In genomic region chr17:74873036-74873873, GRCh38 we compare ENCODE assay signal across 1 cellular context.
TF ChIP-seq lines count a peak whose summit lies in the region.

No MANE protein-coding gene starts in this region.

TF ChIP-seq in HepG2, 621 proteins besides CTCF, POLR2A, EP300 and RAD21 (continued from another document):
- TF ChIP-seq, protein P1, sequence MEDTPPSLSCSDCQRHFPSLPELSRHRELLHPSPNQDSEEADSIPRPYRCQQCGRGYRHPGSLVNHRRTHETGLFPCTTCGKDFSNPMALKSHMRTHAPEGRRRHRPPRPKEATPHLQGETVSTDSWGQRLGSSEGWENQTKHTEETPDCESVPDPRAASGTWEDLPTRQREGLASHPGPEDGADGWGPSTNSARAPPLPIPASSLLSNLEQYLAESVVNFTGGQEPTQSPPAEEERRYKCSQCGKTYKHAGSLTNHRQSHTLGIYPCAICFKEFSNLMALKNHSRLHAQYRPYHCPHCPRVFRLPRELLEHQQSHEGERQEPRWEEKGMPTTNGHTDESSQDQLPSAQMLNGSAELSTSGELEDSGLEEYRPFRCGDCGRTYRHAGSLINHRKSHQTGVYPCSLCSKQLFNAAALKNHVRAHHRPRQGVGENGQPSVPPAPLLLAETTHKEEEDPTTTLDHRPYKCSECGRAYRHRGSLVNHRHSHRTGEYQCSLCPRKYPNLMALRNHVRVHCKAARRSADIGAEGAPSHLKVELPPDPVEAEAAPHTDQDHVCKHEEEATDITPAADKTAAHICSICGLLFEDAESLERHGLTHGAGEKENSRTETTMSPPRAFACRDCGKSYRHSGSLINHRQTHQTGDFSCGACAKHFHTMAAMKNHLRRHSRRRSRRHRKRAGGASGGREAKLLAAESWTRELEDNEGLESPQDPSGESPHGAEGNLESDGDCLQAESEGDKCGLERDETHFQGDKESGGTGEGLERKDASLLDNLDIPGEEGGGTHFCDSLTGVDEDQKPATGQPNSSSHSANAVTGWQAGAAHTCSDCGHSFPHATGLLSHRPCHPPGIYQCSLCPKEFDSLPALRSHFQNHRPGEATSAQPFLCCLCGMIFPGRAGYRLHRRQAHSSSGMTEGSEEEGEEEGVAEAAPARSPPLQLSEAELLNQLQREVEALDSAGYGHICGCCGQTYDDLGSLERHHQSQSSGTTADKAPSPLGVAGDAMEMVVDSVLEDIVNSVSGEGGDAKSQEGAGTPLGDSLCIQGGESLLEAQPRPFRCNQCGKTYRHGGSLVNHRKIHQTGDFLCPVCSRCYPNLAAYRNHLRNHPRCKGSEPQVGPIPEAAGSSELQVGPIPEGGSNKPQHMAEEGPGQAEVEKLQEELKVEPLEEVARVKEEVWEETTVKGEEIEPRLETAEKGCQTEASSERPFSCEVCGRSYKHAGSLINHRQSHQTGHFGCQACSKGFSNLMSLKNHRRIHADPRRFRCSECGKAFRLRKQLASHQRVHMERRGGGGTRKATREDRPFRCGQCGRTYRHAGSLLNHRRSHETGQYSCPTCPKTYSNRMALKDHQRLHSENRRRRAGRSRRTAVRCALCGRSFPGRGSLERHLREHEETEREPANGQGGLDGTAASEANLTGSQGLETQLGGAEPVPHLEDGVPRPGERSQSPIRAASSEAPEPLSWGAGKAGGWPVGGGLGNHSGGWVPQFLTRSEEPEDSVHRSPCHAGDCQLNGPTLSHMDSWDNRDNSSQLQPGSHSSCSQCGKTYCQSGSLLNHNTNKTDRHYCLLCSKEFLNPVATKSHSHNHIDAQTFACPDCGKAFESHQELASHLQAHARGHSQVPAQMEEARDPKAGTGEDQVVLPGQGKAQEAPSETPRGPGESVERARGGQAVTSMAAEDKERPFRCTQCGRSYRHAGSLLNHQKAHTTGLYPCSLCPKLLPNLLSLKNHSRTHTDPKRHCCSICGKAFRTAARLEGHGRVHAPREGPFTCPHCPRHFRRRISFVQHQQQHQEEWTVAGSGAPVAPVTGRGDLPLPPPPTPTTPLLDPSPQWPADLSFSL (CRISPR knock-in tag; IDR thresholded peaks at IDR 0.05): no peak
- no peak for TF ChIP-seq DNMT1 (CRISPR knock-in tag; IDR thresholded peaks at IDR 0.05)
- TF ChIP-seq ZBTB21 (CRISPR knock-in tag; IDR thresholded peaks at IDR 0.05): no peak
- TF ChIP-seq ZNF740 (CRISPR knock-in tag; IDR thresholded peaks at IDR 0.05): no peak
- TF ChIP-seq, protein P2, sequence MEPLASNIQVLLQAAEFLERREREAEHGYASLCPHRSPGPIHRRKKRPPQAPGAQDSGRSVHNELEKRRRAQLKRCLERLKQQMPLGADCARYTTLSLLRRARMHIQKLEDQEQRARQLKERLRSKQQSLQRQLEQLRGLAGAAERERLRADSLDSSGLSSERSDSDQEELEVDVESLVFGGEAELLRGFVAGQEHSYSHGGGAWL (CRISPR knock-in tag; IDR thresholded peaks at IDR 0.05): no peak
- TF ChIP-seq NCOR1 (IDR thresholded peaks at IDR 0.05; ENCODE audit: borderline replicate concordance, low read length): peak; percentile 35; the same call in 1 of the 2 replicates
- peak; percentile 76; the same call in 1 of the 2 replicates for TF ChIP-seq HINFP (CRISPR knock-in tag; IDR thresholded peaks at IDR 0.05; ENCODE audit: low read depth)
- TF ChIP-seq ZFAT (CRISPR knock-in tag; conservative IDR thresholded peaks at IDR 0.05): no peak
- TF ChIP-seq ZSCAN30 (CRISPR knock-in tag; IDR thresholded peaks at IDR 0.05): no peak; the same call in 1 of the 2 replicates
- TF ChIP-seq, protein P3, sequence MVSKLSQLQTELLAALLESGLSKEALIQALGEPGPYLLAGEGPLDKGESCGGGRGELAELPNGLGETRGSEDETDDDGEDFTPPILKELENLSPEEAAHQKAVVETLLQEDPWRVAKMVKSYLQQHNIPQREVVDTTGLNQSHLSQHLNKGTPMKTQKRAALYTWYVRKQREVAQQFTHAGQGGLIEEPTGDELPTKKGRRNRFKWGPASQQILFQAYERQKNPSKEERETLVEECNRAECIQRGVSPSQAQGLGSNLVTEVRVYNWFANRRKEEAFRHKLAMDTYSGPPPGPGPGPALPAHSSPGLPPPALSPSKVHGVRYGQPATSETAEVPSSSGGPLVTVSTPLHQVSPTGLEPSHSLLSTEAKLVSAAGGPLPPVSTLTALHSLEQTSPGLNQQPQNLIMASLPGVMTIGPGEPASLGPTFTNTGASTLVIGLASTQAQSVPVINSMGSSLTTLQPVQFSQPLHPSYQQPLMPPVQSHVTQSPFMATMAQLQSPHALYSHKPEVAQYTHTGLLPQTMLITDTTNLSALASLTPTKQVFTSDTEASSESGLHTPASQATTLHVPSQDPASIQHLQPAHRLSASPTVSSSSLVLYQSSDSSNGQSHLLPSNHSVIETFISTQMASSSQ (IDR thresholded peaks at IDR 0.05; ENCODE audit: low read depth): peak; percentile 44; the same call in 1 of the 2 replicates
- TF ChIP-seq, protein P3 (CRISPR knock-in tag; IDR thresholded peaks at IDR 0.05; ENCODE audit: borderline replicate concordance): peak; percentile 16; the same call in 1 of the 2 replicates
- TF ChIP-seq KLF13 (CRISPR knock-in tag; IDR thresholded peaks at IDR 0.05): no peak
- TF ChIP-seq ZFP36L1 (CRISPR knock-in tag; IDR thresholded peaks at IDR 0.05): peak; percentile 59; the same call in 1 of the 2 replicates
- no peak for TF ChIP-seq MTA3 (CRISPR knock-in tag; IDR thresholded peaks at IDR 0.05)
- no peak for TF ChIP-seq CENPX (CRISPR knock-in tag; IDR thresholded peaks at IDR 0.05)
- no peak for TF ChIP-seq ZNF382 (CRISPR knock-in tag; IDR thresholded peaks at IDR 0.05; ENCODE audit: borderline replicate concordance)
- TF ChIP-seq ZNF441 (CRISPR knock-in tag; IDR thresholded peaks at IDR 0.05; ENCODE audit: borderline replicate concordance): no peak
- TF ChIP-seq SP5 (CRISPR knock-in tag; IDR thresholded peaks at IDR 0.05; ENCODE audit: borderline replicate concordance, low read depth): peak; percentile 53
- TF ChIP-seq ZNF691 (CRISPR knock-in tag; IDR thresholded peaks at IDR 0.05; ENCODE audit: borderline replicate concordance, low read depth): no peak; the same call in 1 of the 2 replicates
- 0 out of 2 replicates have a peak, but pooled peaks have one; percentile 54 for TF ChIP-seq ZNF354B (CRISPR knock-in tag; IDR thresholded peaks at IDR 0.05)
- peak; percentile 49; the same call in 1 of the 2 replicates for TF ChIP-seq SNAI1 (CRISPR knock-in tag; IDR thresholded peaks at IDR 0.05; ENCODE audit: borderline replicate concordance)
- peak; percentile 60 for TF ChIP-seq SRSF1 (optimal IDR thresholded peaks at IDR 0.05; ENCODE audit: low read depth, low read length)
- TF ChIP-seq ZNF558 (CRISPR knock-in tag; IDR thresholded peaks at IDR 0.05; ENCODE audit: borderline replicate concordance): peak; percentile 51; the same call in 1 of the 2 replicates
- TF ChIP-seq BCL3 (CRISPR knock-in tag; IDR thresholded peaks at IDR 0.05): no peak
- no peak for TF ChIP-seq NBN (conservative IDR thresholded peaks at IDR 0.05)
- peak; percentile 19; the same call in 1 of the 2 replicates for TF ChIP-seq YEATS4 (CRISPR knock-in tag; IDR thresholded peaks at IDR 0.05; ENCODE audit: borderline replicate concordance)
- TF ChIP-seq RFX3 (CRISPR knock-in tag; IDR thresholded peaks at IDR 0.05): no peak
- TF ChIP-seq MAFF (IDR thresholded peaks at IDR 0.05; ENCODE audit: low read depth, low read length): no peak
- TF ChIP-seq, protein P4, sequence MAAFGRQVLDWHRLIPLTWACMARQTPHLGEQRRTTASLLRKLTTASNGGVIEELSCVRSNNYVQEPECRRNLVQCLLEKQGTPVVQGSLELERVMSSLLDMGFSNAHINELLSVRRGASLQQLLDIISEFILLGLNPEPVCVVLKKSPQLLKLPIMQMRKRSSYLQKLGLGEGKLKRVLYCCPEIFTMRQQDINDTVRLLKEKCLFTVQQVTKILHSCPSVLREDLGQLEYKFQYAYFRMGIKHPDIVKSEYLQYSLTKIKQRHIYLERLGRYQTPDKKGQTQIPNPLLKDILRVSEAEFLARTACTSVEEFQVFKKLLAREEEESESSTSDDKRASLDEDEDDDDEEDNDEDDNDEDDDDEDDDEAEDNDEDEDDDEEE (CRISPR knock-in tag; IDR thresholded peaks at IDR 0.05): peak; percentile 75; the same call in 1 of the 2 replicates
